Comparison of ENCODE assay signal across 8 cellular contexts in genomic region chr11:71452354-71453020, GRCh38. TPM values are rescaled to one million over a fixed set of nuclear protein-coding genes. Genes with fewer than 3 reads are reported as not detected.
DNase-seq lines count a peak whose midpoint lies in the region; ATAC-seq and TF ChIP-seq lines count a peak whose summit lies in the region.

No MANE protein-coding gene starts in this region.

- H3K9ac ChIP-seq in parathyroid adenoma = no peak overlapping the region

- H3K36me3 Mint-ChIP-seq in activated naive CD8-positive, alpha-beta T cell = peaks cover 3% of the 10 kb centered on the region

- H3K27ac ChIP-seq in parathyroid adenoma = peak overlapping the region; percentile 75

- intact Hi-C loops in Right ventricle myocardium superior (cut with DNase I) = no loop called here

- no peaks in the 10 kb centered on the region for H3K9me3 Mint-ChIP-seq in activated naive CD8-positive, alpha-beta T cell (ENCODE audit: low read depth)

- CTCF ChIA-PET in BJ (lab: Yijun Ruan, JAX) = interaction anchor here (0.6 kb wide), 1 partner anchor 41 kb away, joined by 3 read pairs; no protein-coding TSS in a partner anchor

- peak overlapping the region; percentile 83 for H2AFZ ChIP-seq in parathyroid adenoma

- peak overlapping the region; percentile 89 for H3K27ac Mint-ChIP-seq in activated naive CD8-positive, alpha-beta T cell

- H3K4me2 ChIP-seq in parathyroid adenoma (ENCODE audit: low read length) = peak overlapping the region; percentile 93

- H3K4me3 ChIP-seq in BJ (ENCODE audit: low read depth, low read length) (peak overlapping the region; percentile 94), parathyroid adenoma (ENCODE audit: low read depth, low read length) (peak overlapping the region; percentile 85)

- DNase-seq in BJ (ENCODE audit: low read depth) (no peak), RPMI8226 (peak; percentile 50), Right ventricle myocardium superior (peak; percentile 55), DMS114 treated with DMSO at 0.1 percent for 48 hours (lab: John Stamatoyannopoulos, UW; ENCODE audit: unreplicated experiment) (no peak), cerebellar nuclear complex (lab: John Stamatoyannopoulos, UW) (no peak)

- TF ChIP-seq CTCF in BJ (IDR thresholded peaks at IDR 0.05; ENCODE audit: insufficient read depth, low read depth, low read length) (no peak), parathyroid adenoma (IDR thresholded peaks at IDR 0.05) (no peak)

- peaks cover 53% of the 10 kb centered on the region for H3K4me1 Mint-ChIP-seq in activated naive CD8-positive, alpha-beta T cell (ENCODE audit: low read depth)

- peaks cover 4% of the 10 kb centered on the region for H3K79me2 ChIP-seq in parathyroid adenoma

- ATAC-seq in HG03095 (IDR thresholded peaks at IDR 0.05; ENCODE audit: unreplicated experiment) (peak; percentile 1), Right ventricle myocardium superior (ENCODE audit: poor library complexity) (peak; percentile 0)

- no peaks in the 10 kb centered on the region for H3K27me3 ChIP-seq in BJ (ENCODE audit: control insufficient read depth, insufficient read depth, low read length)
- H3K27me3 ChIP-seq in parathyroid adenoma (ENCODE audit: control insufficient read depth, insufficient read depth, low read length) = no peaks in the 10 kb centered on the region

- POLR2A ChIA-PET in BJ (lab: Charles Lee) = interaction anchor here (0.6 to 0.7 kb wide), 3 partner anchors 41 to 1053 kb away, joined by 4 to 11 read pairs (median 6); no protein-coding TSS in a partner anchor

- H3K27me3 Mint-ChIP-seq in activated naive CD8-positive, alpha-beta T cell = no peaks in the 10 kb centered on the region

- no peaks in the 10 kb centered on the region for H3K9me3 ChIP-seq in parathyroid adenoma (ENCODE audit: control insufficient read depth, low read length)

- no peaks in the 10 kb centered on the region for H3K4me1 ChIP-seq in parathyroid adenoma

- H3K36me3 ChIP-seq in BJ (ENCODE audit: control insufficient read depth, insufficient read depth, low read length) (peaks cover 17% of the 10 kb centered on the region), parathyroid adenoma (ENCODE audit: control insufficient read depth, insufficient read depth, low read length) (no peaks in the 10 kb centered on the region)

- peak overlapping the region; percentile 90 for H3K4me3 Mint-ChIP-seq in activated naive CD8-positive, alpha-beta T cell

RNA-seq across cellular contexts. Expression of gene NADSYN1, which starts 0.5 kb away (rescaled TPM):
- polyA plus RNA-seq in BJ (2011; rRNA removed) = 44.3 and 63.6 TPM in 2 replicates
- 60.8 and 95.6 TPM in 2 replicates for polyA minus RNA-seq in BJ (2011; rRNA and poly(A)+ RNA removed)
- total RNA-seq in Right ventricle myocardium superior = 18.5 TPM

RNA-seq across cellular contexts. Expression of gene DHCR7, which starts 4.3 kb away (rescaled TPM):
- 42.3 and 61.1 TPM in 2 replicates for polyA plus RNA-seq in BJ (2011; rRNA removed)
- 21.8 and 34.2 TPM in 2 replicates for polyA minus RNA-seq in BJ (2011; rRNA and poly(A)+ RNA removed)
- 48.5 TPM for total RNA-seq in Right ventricle myocardium superior

Comparison
In these comparisons a context has a peak if more than half of its experiments do, and no peak if none do; other contexts are left out.
1. DNase-seq: peak in RPMI8226 (single experiment) and Right ventricle myocardium superior (single experiment); none in BJ (single experiment), DMS114 treated with DMSO at 0.1 percent for 48 hours (single experiment) and cerebellar nuclear complex (0 of 2).